In genomic region chr2:191376981-191377629, GRCh38 we compare ENCODE assay signal across 9 cellular contexts.
DNase-seq lines count a peak whose midpoint lies in the region; ATAC-seq, FAIRE-seq and TF ChIP-seq lines count a peak whose summit lies in the region.
"Had no signal": no experiment of that assay in that cellular context is flagged by ENCODE, and none has a peak within 500 bp of the region (broad histone marks: within the 10 kb centered on the region; RNA-seq: fewer than 3 reads in every experiment).

No MANE protein-coding gene starts in this region.

- H3K9me3 ChIP-seq in PC-9 (ENCODE audit: insufficient read depth, low read depth) = no peaks in the 10 kb centered on the region
- no peaks in the 10 kb centered on the region for H3K9me3 ChIP-seq in endothelial cell of umbilical vein (replicated peaks; ENCODE audit: control insufficient read depth, insufficient read depth, low read length)

- TF ChIP-seq POLR2A in endothelial cell of umbilical vein (IDR thresholded peaks at IDR 0.05; ENCODE audit: low read depth, low read length) = no peak

- peak; percentile 35 for DNase-seq in DMS153 (lab: John Stamatoyannopoulos, UW)
- DNase-seq in DMS153 treated with DMSO at 0.1 percent for 48 hours (lab: John Stamatoyannopoulos, UW; ENCODE audit: unreplicated experiment) = no peak
- DNase-seq in PC-9 = peak; percentile 48 to 79
- peak; percentile 91 for DNase-seq in endothelial cell of umbilical vein (ENCODE audit: low read depth, low spot score)
- peak; percentile 80 for DNase-seq in mucosa of gallbladder (ENCODE audit: low spot score)
- DNase-seq in central memory CD4-positive, alpha-beta T cell = no peak
- no peak for DNase-seq in activated CD4-positive, CD25-positive, alpha-beta regulatory T cell (lab: John Stamatoyannopoulos, UW)

- CTCF ChIA-PET in PC-9 (lab: Charles Lee) = interaction anchor here (0.5 kb wide), 1 partner anchor 17 kb away, joined by 3 read pairs; no protein-coding TSS in a partner anchor
- CTCF ChIA-PET in endothelial cell of umbilical vein (lab: Charles Lee) = no interaction called here

- no peaks in the 10 kb centered on the region for H3K27me3 ChIP-seq in PC-9 (ENCODE audit: insufficient read depth, low read depth)
- no peaks in the 10 kb centered on the region for H3K27me3 ChIP-seq in endothelial cell of umbilical vein (ENCODE audit: control insufficient read depth in 2 of 2, insufficient read depth in 2 of 2, low read length in 2 of 2)

- dilution Hi-C loops in endothelial cell of umbilical vein (cut with MboI; ENCODE audit: extremely low pct_ligation_motif_present, low sequenced_read_pairs) = no loop called here

- H2AFZ ChIP-seq in PC-9 (no peak overlapping the region), endothelial cell of umbilical vein (ENCODE audit: low read depth, low read length) (peak overlapping the region; percentile 51)

- H3K27ac ChIP-seq in PC-9 (peak overlapping the region; percentile 65), endothelial cell of umbilical vein (ENCODE audit: insufficient read depth, low read depth, low read length) (peak overlapping the region; percentile 65)
- H3K27ac ChIP-seq: 22Rv1 had no signal

- intact Hi-C loops in PC-9 (cut with micrococcal nuclease; ENCODE audit: unreplicated experiment) = no loop called here
- intact Hi-C loops in endothelial cell of umbilical vein (cut with micrococcal nuclease) = loop anchor here (1.0 kb wide), 1 partner anchor 8 kb away; no protein-coding TSS in a partner anchor

- no peaks in the 10 kb centered on the region for H3K9me1 ChIP-seq in endothelial cell of umbilical vein (replicated peaks; ENCODE audit: control insufficient read depth, extremely low read depth, insufficient read depth, low read length)

- H3F3A ChIP-seq in PC-9 (ENCODE audit: insufficient read depth, low read depth) = peaks cover 9% of the 10 kb centered on the region

- BruUV-seq in PC-9 (replicated peaks; lab: Mats Ljungman, UMichigan) = no TSS peak
- TSS peak; percentile 78 for BruUV-seq in endothelial cell of umbilical vein (replicated peaks; lab: Mats Ljungman, UMichigan)

- H3K79me2 ChIP-seq in PC-9 (ENCODE audit: low read depth) = no peaks in the 10 kb centered on the region
- no peaks in the 10 kb centered on the region for H3K79me2 ChIP-seq in endothelial cell of umbilical vein (ENCODE audit: control insufficient read depth, insufficient read depth, low read length)

- FAIRE-seq in endothelial cell of umbilical vein (lab: Jason Lieb, UNC) = peak; percentile 90

- ATAC-seq in HG02870 (IDR thresholded peaks at IDR 0.05; ENCODE audit: unreplicated experiment) = peak; percentile 85

- TF ChIP-seq CTCF in PC-9 (conservative IDR thresholded peaks at IDR 0.05) = no peak
- no peak for TF ChIP-seq CTCF in endothelial cell of umbilical vein (IDR thresholded peaks at IDR 0.05; ENCODE audit: extremely low read depth in 1 of 2, insufficient read depth in 1 of 2, low read depth in 1 of 2, low read length in 2 of 2)

- POLR2A ChIA-PET in PC-9 (lab: Charles Lee; ENCODE audit: unreplicated experiment) (no interaction called here), endothelial cell of umbilical vein (lab: Charles Lee) (no interaction called here)

- no peaks in the 10 kb centered on the region for H4K20me1 ChIP-seq in PC-9 (ENCODE audit: insufficient read depth)
- no peaks in the 10 kb centered on the region for H4K20me1 ChIP-seq in endothelial cell of umbilical vein (replicated peaks; ENCODE audit: control insufficient read depth, extremely low read depth, insufficient read depth, low read length)

- H3K9ac ChIP-seq in endothelial cell of umbilical vein (replicated peaks; ENCODE audit: extremely low read depth, insufficient read depth, low read length) = no peak overlapping the region

- H3K4me2 ChIP-seq in PC-9 (no peak overlapping the region), endothelial cell of umbilical vein (ENCODE audit: insufficient read depth, low read length) (peak overlapping the region; percentile 74)

- H3K4me1 ChIP-seq in PC-9 (replicated peaks; ENCODE audit: insufficient read depth) (peaks cover 19% of the 10 kb centered on the region), endothelial cell of umbilical vein (ENCODE audit: control insufficient read depth, extremely low read depth, insufficient read depth, low read length) (peaks cover 20% of the 10 kb centered on the region)

- no peaks in the 10 kb centered on the region for H3K36me3 ChIP-seq in PC-9 (ENCODE audit: low read depth)
- no peaks in the 10 kb centered on the region for H3K36me3 ChIP-seq in endothelial cell of umbilical vein (ENCODE audit: control insufficient read depth in 2 of 2, extremely low read depth in 1 of 2, insufficient read depth in 2 of 2, low read length in 2 of 2)

- no peak overlapping the region for H3K4me3 ChIP-seq in PC-9
- no peak overlapping the region for H3K4me3 ChIP-seq in endothelial cell of umbilical vein (replicated peaks in 1 of 3; ENCODE audit: insufficient read depth in 1 of 3, low read depth in 1 of 3, low read length in 3 of 3)

- no peaks in the 10 kb centered on the region for H3K9me2 ChIP-seq in PC-9 (ENCODE audit: insufficient read depth)

TF ChIP-seq in endothelial cell of umbilical vein, 7 proteins besides CTCF, POLR2A, EP300 and RAD21:
- peak; percentile 82 for TF ChIP-seq MAX (IDR thresholded peaks at IDR 0.05; ENCODE audit: insufficient read depth, insufficient read length)
- no peak for TF ChIP-seq EZH2 (IDR thresholded peaks at IDR 0.05; ENCODE audit: borderline replicate concordance, low read depth, low read length, severe bottlenecking)
- TF ChIP-seq GATA2 (IDR thresholded peaks at IDR 0.05; ENCODE audit: insufficient read depth, insufficient read length, low read depth, low read length) = no peak
- TF ChIP-seq FOS (IDR thresholded peaks at IDR 0.05; ENCODE audit: borderline replicate concordance, insufficient read depth, low read length) = peak; percentile 96
- peak; percentile 40 for TF ChIP-seq POLR2AphosphoS5 (IDR thresholded peaks at IDR 0.05; ENCODE audit: insufficient read depth, low read depth, low read length)
- peak; percentile 97 for TF ChIP-seq JUN (IDR thresholded peaks at IDR 0.05; ENCODE audit: borderline replicate concordance, insufficient read depth, insufficient read length, low read depth)
- peak; percentile 86 for TF ChIP-seq MYC (IDR thresholded peaks at IDR 0.05; ENCODE audit: low read depth, low read length)

Comparison
In these comparisons a context has a peak if more than half of its experiments do, and no peak if none do; other contexts are left out.
1. DNase-seq: peak in DMS153 (single experiment), PC-9 (2 of 2), endothelial cell of umbilical vein (single experiment) and mucosa of gallbladder (single experiment); none in DMS153 treated with DMSO at 0.1 percent for 48 hours (single experiment), central memory CD4-positive, alpha-beta T cell (single experiment) and activated CD4-positive, CD25-positive, alpha-beta regulatory T cell (0 of 4).